ENCODE assay signal across 10 cellular contexts in genomic region chr2:13433954-13434353, GRCh38.
"Had no signal": no experiment of that assay in that cellular context is flagged by ENCODE, and none has a peak within 500 bp of the region (broad histone marks: within the 10 kb centered on the region; RNA-seq: fewer than 3 reads in every experiment).

No MANE protein-coding gene starts in this region.

- H3K9me3 ChIP-seq: HAP-1 had no signal

- H3K4me1 ChIP-seq: HAP-1 had no signal

- ATAC-seq: HCT116, K562 had no signal

- H3K36me3 ChIP-seq: HAP-1 had no signal

- DNase-seq: GM23248, GOT3, H7, HFFc6, IMR-90, KG1 had no signal

- H3K27ac ChIP-seq: GM23248, HL-60 had no signal

- H3K4me3 ChIP-seq: GM23248, HAP-1, K562 had no signal
